ENCODE assay signal across 11 cellular contexts in genomic region chr1:219090618-219091017, GRCh38.
DNase-seq lines count a peak whose midpoint lies in the region; ATAC-seq and TF ChIP-seq lines count a peak whose summit lies in the region.
"Had no signal": no experiment of that assay in that cellular context is flagged by ENCODE, and none has a peak within 500 bp of the region (broad histone marks: within the 10 kb centered on the region; RNA-seq: fewer than 3 reads in every experiment).

No MANE protein-coding gene starts in this region.

- no peak overlapping the region for H3K9ac ChIP-seq in OCI-LY3 (ENCODE audit: low read length)

- H3K4me3 ChIP-seq in GM06990 (replicated peaks; ENCODE audit: low read depth, low read length): no peak overlapping the region
- peak overlapping the region; percentile 8; the same call in 1 of the 2 replicates for H3K4me3 ChIP-seq in OCI-LY3 (ENCODE audit: low read length)
- H3K4me3 ChIP-seq in left lung: no peak overlapping the region
- H3K4me3 ChIP-seq in ovary: no peak overlapping the region
- no peak overlapping the region for H3K4me3 ChIP-seq in ascending aorta

- WGBS in ovary, 3 donors: 92 to 100% (median 97%) methylated on average over 1 of the region's 1 CpG

- H3K27me3 ChIP-seq in GM06990 (replicated peaks; ENCODE audit: control insufficient read depth, insufficient read depth, low read length) (no peaks in the 10 kb centered on the region), OCI-LY3 (ENCODE audit: low read depth, low read length) (no peaks in the 10 kb centered on the region), left lung (no peaks in the 10 kb centered on the region), ovary (no peaks in the 10 kb centered on the region), ascending aorta (no peaks in the 10 kb centered on the region)

- intact Hi-C loops in left lung (cut with DNase I): no loop called here
- intact Hi-C loops in ovary (cut with DNase I): no loop called here
- intact Hi-C loops in ascending aorta (cut with DNase I): no loop called here

- no peak overlapping the region for H2AFZ ChIP-seq in OCI-LY3 (ENCODE audit: low read depth, low read length)

- DNase-seq in GM06990 (ENCODE audit: extremely low read depth, insufficient read length): peak; percentile 50
- DNase-seq in left lung: no peak
- no peak for DNase-seq in ovary
- no peak for DNase-seq in ascending aorta (ENCODE audit: low spot score in 2 of 2)
- DNase-seq in glomerular visceral epithelial cell (ENCODE audit: extremely low spot score): no peak
- DNase-seq: NCI-H1092 treated with DMSO at 0.1 percent for 48 hours, retina had no signal

- TF ChIP-seq EP300 in ovary (IDR thresholded peaks at IDR 0.05): no peak

- no peaks in the 10 kb centered on the region for H3K36me3 ChIP-seq in GM06990 (ENCODE audit: control insufficient read depth, insufficient read depth, low read length)
- no peaks in the 10 kb centered on the region for H3K36me3 ChIP-seq in OCI-LY3 (replicated peaks; ENCODE audit: low read depth, low read length)
- no peaks in the 10 kb centered on the region for H3K36me3 ChIP-seq in left lung
- H3K36me3 ChIP-seq in ovary: no peaks in the 10 kb centered on the region
- H3K36me3 ChIP-seq in ascending aorta: no peaks in the 10 kb centered on the region

- H3K4me1 ChIP-seq in OCI-LY3 (ENCODE audit: low read length) (peaks cover 27% of the 10 kb centered on the region), left lung (peaks cover 0 to 13% of the 10 kb centered on the region in 2 donors), ovary (ENCODE audit: insufficient read depth) (no peaks in the 10 kb centered on the region), ascending aorta (no peaks in the 10 kb centered on the region)

- no peak for TF ChIP-seq POLR2A in ovary (IDR thresholded peaks at IDR 0.05)

- no peak for TF ChIP-seq CTCF in GM06990 (IDR thresholded peaks at IDR 0.05; ENCODE audit: insufficient read depth, low read length, poor library complexity, severe bottlenecking)
- no peak for TF ChIP-seq CTCF in OCI-LY3 (IDR thresholded peaks at IDR 0.05; ENCODE audit: low read depth, low read length)
- TF ChIP-seq CTCF in left lung (IDR thresholded peaks at IDR 0.05): no peak
- TF ChIP-seq CTCF in ovary (IDR thresholded peaks at IDR 0.05): no peak
- TF ChIP-seq CTCF in ascending aorta (IDR thresholded peaks at IDR 0.05): no peak

- H3K4me2 ChIP-seq in OCI-LY3 (ENCODE audit: low read length): peak overlapping the region; percentile 45

- no peaks in the 10 kb centered on the region for H4K20me1 ChIP-seq in OCI-LY3 (ENCODE audit: insufficient read depth, low read length)

- no peaks in the 10 kb centered on the region for H3K79me2 ChIP-seq in OCI-LY3 (ENCODE audit: low read length)

- H3K27ac ChIP-seq in OCI-LY3 (ENCODE audit: low read length) (0 out of 2 replicates have a peak overlapping the region, but pooled peaks have one; percentile 17), left lung (peak overlapping the region in 1 of 2 donors; percentile 80), ovary (no peak overlapping the region), ascending aorta (no peak overlapping the region)
- H3K27ac ChIP-seq: C4-2B had no signal

- ATAC-seq in GM21367 (IDR thresholded peaks at IDR 0.05; ENCODE audit: unreplicated experiment) (peak; percentile 80), HG03097 (IDR thresholded peaks at IDR 0.05; ENCODE audit: low FRiP score, unreplicated experiment) (peak; percentile 80), left lung (no peak)

- H3K9me3 ChIP-seq in OCI-LY3 (ENCODE audit: insufficient read depth, low read length) (0 out of 2 replicates have a peak, but pooled peaks cover 3% of the 10 kb centered on the region), left lung (peaks cover 0 to 4% of the 10 kb centered on the region in 2 donors), ovary (no peaks in the 10 kb centered on the region), ascending aorta (peaks cover 0 to 6% of the 10 kb centered on the region in 2 donors)
